ENCODE assay signal across 9 cellular contexts in the genomic region with DNA sequence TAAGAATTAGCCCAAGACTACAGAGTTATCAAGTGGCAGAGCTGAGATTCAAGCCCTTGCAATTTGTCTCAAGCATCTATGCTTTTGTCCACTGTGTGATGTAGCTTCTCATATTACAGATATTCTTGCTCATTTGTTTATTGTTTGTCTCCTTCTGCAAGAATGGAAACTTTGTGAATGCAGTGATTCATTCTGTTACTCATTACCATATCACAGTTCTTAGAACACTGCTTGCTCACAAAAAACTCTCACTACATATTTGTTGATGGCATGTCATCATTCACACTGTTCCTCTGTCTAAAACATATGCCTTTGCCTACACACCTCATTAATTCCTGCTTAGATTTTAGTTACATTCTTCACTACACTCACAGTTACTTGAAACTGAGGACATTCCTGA.
DNase-seq lines count a peak whose midpoint lies in the region; ATAC-seq, FAIRE-seq and TF ChIP-seq lines count a peak whose summit lies in the region.
"Had no signal": no experiment of that assay in that cellular context is flagged by ENCODE, and none has a peak within 500 bp of the region (broad histone marks: within the 10 kb centered on the region; RNA-seq: fewer than 3 reads in every experiment).

No MANE protein-coding gene starts in this region.

- no peaks in the 10 kb centered on the region for H3K27me3 Mint-ChIP-seq in Calu3 (ENCODE audit: unreplicated experiment)
- no peaks in the 10 kb centered on the region for H3K27me3 Mint-ChIP-seq in activated T-helper 2 cell treated with anti-CD3 and anti-CD28 coated beads, Interferon-gamma antibody, Interleukin-2, Interleukin-4, amounts not matched to agents 10 μg/mL and 5 μg/mL and 100 μg/mL, durations not matched to agents 14 hours and 24 hours and 36 hours (ENCODE audit: low read depth)

- H3K79me2 ChIP-seq in HepG2 (ENCODE audit: insufficient read depth, low read length), result no peaks in the 10 kb centered on the region

- CTCF ChIA-PET in Calu3 (lab: Charles Lee), result no interaction called here
- CTCF ChIA-PET in HepG2 (lab: Yijun Ruan, JAX; ENCODE audit: low intra/inter-chr PET ratio, low total read pairs), result no interaction called here

- no peaks in the 10 kb centered on the region for H3K4me1 ChIP-seq in foreskin keratinocyte
- no peaks in the 10 kb centered on the region for H3K4me1 ChIP-seq in HepG2 (ENCODE audit: insufficient read depth, low read length)

- no peaks in the 10 kb centered on the region for H4K20me1 ChIP-seq in HepG2 (ENCODE audit: insufficient read depth, low read length)

- no peaks in the 10 kb centered on the region for H3K9me3 Mint-ChIP-seq in Calu3 (ENCODE audit: low read depth, unreplicated experiment)
- H3K9me3 Mint-ChIP-seq in activated T-helper 2 cell treated with anti-CD3 and anti-CD28 coated beads, Interferon-gamma antibody, Interleukin-2, Interleukin-4, amounts not matched to agents 10 μg/mL and 5 μg/mL and 100 μg/mL, durations not matched to agents 14 hours and 24 hours and 36 hours, result peaks cover 5% of the 10 kb centered on the region

- no peak overlapping the region for H3K9ac ChIP-seq in HepG2 (ENCODE audit: insufficient read depth, low read depth, low read length)

- FAIRE-seq in HepG2 (lab: Jason Lieb, UNC), result no peak

- peaks cover 11% of the 10 kb centered on the region for H3K36me3 Mint-ChIP-seq in Calu3 (ENCODE audit: insufficient read depth, unreplicated experiment)
- H3K36me3 Mint-ChIP-seq in activated T-helper 2 cell treated with anti-CD3 and anti-CD28 coated beads, Interferon-gamma antibody, Interleukin-2, Interleukin-4, amounts not matched to agents 10 μg/mL and 5 μg/mL and 100 μg/mL, durations not matched to agents 14 hours and 24 hours and 36 hours (ENCODE audit: low read depth), result no peaks in the 10 kb centered on the region

- intact Hi-C loops in Calu3 (cut with micrococcal nuclease; ENCODE audit: unreplicated experiment) (loop anchor here (10.0 kb wide), 1 partner anchor 207 kb away; no protein-coding TSS in a partner anchor), HepG2 (cut with micrococcal nuclease; ENCODE audit: unreplicated experiment) (no loop called here)
- intact Hi-C loops in activated T-helper 2 cell treated with anti-CD3 and anti-CD28 coated beads, Interferon-gamma antibody, Interleukin-2, Interleukin-4, amounts not matched to agents 10 μg/mL and 5 μg/mL and 100 μg/mL, durations not matched to agents 14 hours and 24 hours and 36 hours (cut with micrococcal nuclease), result no loop called here

- H3K36me3 ChIP-seq in HepG2 (replicated peaks in 1 of 2; ENCODE audit: control insufficient read depth in 1 of 2, insufficient read depth in 2 of 2, low read length in 2 of 2), result no peaks in the 10 kb centered on the region

- no peak overlapping the region for H2AFZ ChIP-seq in HepG2 (ENCODE audit: low read length)

- TF ChIP-seq RAD21 in Ishikawa (IDR thresholded peaks at IDR 0.05; ENCODE audit: low read depth) (no peak), HepG2 (CRISPR knock-in tag; IDR thresholded peaks at IDR 0.05) (no peak)

- DNase-seq in Calu3 (peak; percentile 17), foreskin keratinocyte (peak; percentile 78 to 94), HepG2 (ENCODE audit: low spot score) (no peak)
- DNase-seq in activated T-helper 2 cell treated with anti-CD3 and anti-CD28 coated beads, Interferon-gamma antibody, Interleukin-2, Interleukin-4, amounts not matched to agents 10 μg/mL and 5 μg/mL and 100 μg/mL, durations not matched to agents 14 hours and 24 hours and 36 hours (ENCODE audit: low spot score), result no peak
- no peak for DNase-seq in stimulated activated CD4-positive, alpha-beta T cell treated with anti-CD3 and anti-CD28 coated beads, Interleukin-2, amount 100 ng/mL, for 24 hours
- no peak for DNase-seq in activated T-cell treated with anti-CD3 and anti-CD28 coated beads, Interleukin-2, amount 50 U/mL, for 1 hour
- DNase-seq: NCI-H2081 treated with DMSO at 0.1 percent for 48 hours had no signal

- no peak overlapping the region for H3K27ac ChIP-seq in foreskin keratinocyte
- no peak overlapping the region for H3K27ac ChIP-seq in HepG2 (ENCODE audit: extremely low read length, insufficient read depth, low read length)

- H3K27me3 ChIP-seq in foreskin keratinocyte (no peaks in the 10 kb centered on the region), HepG2 (ENCODE audit: control insufficient read depth in 1 of 2, insufficient read depth in 2 of 2, low read length in 2 of 2) (no peaks in the 10 kb centered on the region)

- POLR2A ChIA-PET in HepG2 (lab: Yijun Ruan, JAX), result no interaction called here

- no peak for TF ChIP-seq CTCF in Calu3 (IDR thresholded peaks at IDR 0.05; ENCODE audit: unreplicated experiment)
- no peak for TF ChIP-seq CTCF in foreskin keratinocyte (conservative IDR thresholded peaks at IDR 0.05)
- no peak for TF ChIP-seq CTCF in HepG2 (CRISPR knock-in tag; IDR thresholded peaks at IDR 0.05)

- peak overlapping the region; percentile 6 for H3K4me3 Mint-ChIP-seq in Calu3 (ENCODE audit: low read depth, unreplicated experiment)
- H3K4me3 Mint-ChIP-seq in activated T-helper 2 cell treated with anti-CD3 and anti-CD28 coated beads, Interferon-gamma antibody, Interleukin-2, Interleukin-4, amounts not matched to agents 10 μg/mL and 5 μg/mL and 100 μg/mL, durations not matched to agents 14 hours and 24 hours and 36 hours (ENCODE audit: low read depth), result no peak overlapping the region

- TF ChIP-seq EP300 in Ishikawa (IDR thresholded peaks at IDR 0.05; ENCODE audit: borderline replicate concordance), result peak; percentile 62; the same call in 1 of the 2 replicates
- TF ChIP-seq EP300 in HepG2 (IDR thresholded peaks at IDR 0.05; ENCODE audit: low read depth in 2 of 2, low read length in 2 of 2), result no peak
- TF ChIP-seq EP300 in HepG2 (CRISPR knock-in tag; IDR thresholded peaks at IDR 0.05; ENCODE audit: borderline replicate concordance), result no peak

- H3K4me2 ChIP-seq in HepG2 (ENCODE audit: low read depth, low read length), result no peak overlapping the region

- BruUV-seq in Calu3 (replicated peaks; lab: Mats Ljungman, UMichigan) (no TSS peak), HepG2 (replicated peaks; lab: Mats Ljungman, UMichigan) (no TSS peak)

- peak; percentile 80 for ATAC-seq in GM21717 (IDR thresholded peaks at IDR 0.05; ENCODE audit: unreplicated experiment)
- peak; percentile 99 for ATAC-seq in foreskin keratinocyte
- no peak for ATAC-seq in HepG2

- TF ChIP-seq POLR2A in HepG2 (IDR thresholded peaks at IDR 0.05; ENCODE audit: insufficient read depth in 1 of 2, low read depth in 2 of 2, low read length in 2 of 2), result no peak

- peak overlapping the region; percentile 97 for H3K27ac Mint-ChIP-seq in Calu3 (ENCODE audit: unreplicated experiment)
- H3K27ac Mint-ChIP-seq in activated T-helper 2 cell treated with anti-CD3 and anti-CD28 coated beads, Interferon-gamma antibody, Interleukin-2, Interleukin-4, amounts not matched to agents 10 μg/mL and 5 μg/mL and 100 μg/mL, durations not matched to agents 14 hours and 24 hours and 36 hours, result no peak overlapping the region

- H3K4me1 Mint-ChIP-seq in Calu3 (ENCODE audit: low read depth, unreplicated experiment), result peaks cover 31% of the 10 kb centered on the region
- no peaks in the 10 kb centered on the region for H3K4me1 Mint-ChIP-seq in activated T-helper 2 cell treated with anti-CD3 and anti-CD28 coated beads, Interferon-gamma antibody, Interleukin-2, Interleukin-4, amounts not matched to agents 10 μg/mL and 5 μg/mL and 100 μg/mL, durations not matched to agents 14 hours and 24 hours and 36 hours (ENCODE audit: low read depth)

- no peak overlapping the region for H3K4me3 ChIP-seq in HepG2 (replicated peaks in 1 of 3; ENCODE audit: insufficient read depth in 1 of 3, low read depth in 2 of 3, low read length in 3 of 3)

- H3K9me3 ChIP-seq in HepG2 (ENCODE audit: low read length), result no peaks in the 10 kb centered on the region

- in situ Hi-C loops in HepG2 (cut with HindIII; ENCODE audit: extremely low pct_ligation_motif_present, low pct_unique_long_range_greater_than_20kb), result no loop called here

TF ChIP-seq in Ishikawa, 13 proteins besides CTCF, POLR2A, EP300 and RAD21:
- no peak for TF ChIP-seq TAF1 (IDR thresholded peaks at IDR 0.05; ENCODE audit: low read depth)
- TF ChIP-seq TEAD4 (IDR thresholded peaks at IDR 0.05), result peak; percentile 43; the same call in 1 of the 2 replicates
TF ChIP-seq in Ishikawa: peak in this region for 1.

TF ChIP-seq in HepG2, 621 proteins besides CTCF, POLR2A, EP300 and RAD21 (continues in another document):
- TF ChIP-seq, protein P1, sequence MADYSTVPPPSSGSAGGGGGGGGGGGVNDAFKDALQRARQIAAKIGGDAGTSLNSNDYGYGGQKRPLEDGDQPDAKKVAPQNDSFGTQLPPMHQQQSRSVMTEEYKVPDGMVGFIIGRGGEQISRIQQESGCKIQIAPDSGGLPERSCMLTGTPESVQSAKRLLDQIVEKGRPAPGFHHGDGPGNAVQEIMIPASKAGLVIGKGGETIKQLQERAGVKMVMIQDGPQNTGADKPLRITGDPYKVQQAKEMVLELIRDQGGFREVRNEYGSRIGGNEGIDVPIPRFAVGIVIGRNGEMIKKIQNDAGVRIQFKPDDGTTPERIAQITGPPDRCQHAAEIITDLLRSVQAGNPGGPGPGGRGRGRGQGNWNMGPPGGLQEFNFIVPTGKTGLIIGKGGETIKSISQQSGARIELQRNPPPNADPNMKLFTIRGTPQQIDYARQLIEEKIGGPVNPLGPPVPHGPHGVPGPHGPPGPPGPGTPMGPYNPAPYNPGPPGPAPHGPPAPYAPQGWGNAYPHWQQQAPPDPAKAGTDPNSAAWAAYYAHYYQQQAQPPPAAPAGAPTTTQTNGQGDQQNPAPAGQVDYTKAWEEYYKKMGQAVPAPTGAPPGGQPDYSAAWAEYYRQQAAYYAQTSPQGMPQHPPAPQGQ (CRISPR knock-in tag; IDR thresholded peaks at IDR 0.05; ENCODE audit: borderline replicate concordance), result no peak
- TF ChIP-seq, protein P2, sequence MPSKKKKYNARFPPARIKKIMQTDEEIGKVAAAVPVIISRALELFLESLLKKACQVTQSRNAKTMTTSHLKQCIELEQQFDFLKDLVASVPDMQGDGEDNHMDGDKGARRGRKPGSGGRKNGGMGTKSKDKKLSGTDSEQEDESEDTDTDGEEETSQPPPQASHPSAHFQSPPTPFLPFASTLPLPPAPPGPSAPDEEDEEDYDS (CRISPR knock-in tag; IDR thresholded peaks at IDR 0.05), result no peak
- no peak for TF ChIP-seq NAIF1 (CRISPR knock-in tag; IDR thresholded peaks at IDR 0.05; ENCODE audit: borderline replicate concordance)
- TF ChIP-seq, protein P3, sequence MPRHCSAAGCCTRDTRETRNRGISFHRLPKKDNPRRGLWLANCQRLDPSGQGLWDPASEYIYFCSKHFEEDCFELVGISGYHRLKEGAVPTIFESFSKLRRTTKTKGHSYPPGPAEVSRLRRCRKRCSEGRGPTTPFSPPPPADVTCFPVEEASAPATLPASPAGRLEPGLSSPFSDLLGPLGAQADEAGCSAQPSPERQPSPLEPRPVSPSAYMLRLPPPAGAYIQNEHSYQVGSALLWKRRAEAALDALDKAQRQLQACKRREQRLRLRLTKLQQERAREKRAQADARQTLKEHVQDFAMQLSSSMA (CRISPR knock-in tag; IDR thresholded peaks at IDR 0.05), result no peak
- no peak for TF ChIP-seq PAX8 (CRISPR knock-in tag; IDR thresholded peaks at IDR 0.05; ENCODE audit: borderline replicate concordance)

Comparison
In these comparisons a context has a peak if more than half of its experiments do, and no peak if none do; other contexts are left out.
1. DNase-seq: peak in Calu3 (single experiment) and foreskin keratinocyte (2 of 2); none in activated T-helper 2 cell treated with anti-CD3 and anti-CD28 coated beads, Interferon-gamma antibody, Interleukin-2, Interleukin-4, amounts not matched to agents 10 μg/mL and 5 μg/mL and 100 μg/mL, durations not matched to agents 14 hours and 24 hours and 36 hours (single experiment), stimulated activated CD4-positive, alpha-beta T cell treated with anti-CD3 and anti-CD28 coated beads, Interleukin-2, amount 100 ng/mL, for 24 hours (0 of 2), activated T-cell treated with anti-CD3 and anti-CD28 coated beads, Interleukin-2, amount 50 U/mL, for 1 hour (single experiment) and HepG2 (single experiment).